10 cellular contexts compared by ENCODE assay signal in genomic region chr15:89115547-89115946, GRCh38. TPM values are rescaled to one million over a fixed set of nuclear protein-coding genes. Genes with fewer than 3 reads are reported as not detected.
DNase-seq lines count a peak whose midpoint lies in the region; ATAC-seq and TF ChIP-seq lines count a peak whose summit lies in the region.
"Had no signal": no experiment of that assay in that cellular context is flagged by ENCODE, and none has a peak within 500 bp of the region (broad histone marks: within the 10 kb centered on the region; RNA-seq: fewer than 3 reads in every experiment).

No MANE protein-coding gene starts in this region.

- no peaks in the 10 kb centered on the region for H3K9me3 ChIP-seq in neural progenitor cell (ENCODE audit: low read depth)

- no peaks in the 10 kb centered on the region for H4K20me1 ChIP-seq in neural progenitor cell (ENCODE audit: low read depth)

- H3K4me2 ChIP-seq in neural progenitor cell = peak overlapping the region; percentile 45

- peak overlapping the region; percentile 63 to 86 for H3K27ac ChIP-seq in coronary artery
- no peak overlapping the region for H3K27ac ChIP-seq in neural progenitor cell

- H3K27me3 ChIP-seq in H7 (ENCODE audit: control insufficient read depth, insufficient read depth, low read length) (no peaks in the 10 kb centered on the region), neural progenitor cell (no peaks in the 10 kb centered on the region)

- H3K4me3 Mint-ChIP-seq in neural progenitor cell = no peak overlapping the region
- H3K4me3 Mint-ChIP-seq in T-cell = no peak overlapping the region
- H3K4me3 Mint-ChIP-seq: naive B cell had no signal

- POLR2A ChIA-PET in T-cell (lab: Charles Lee) = interaction anchor here in 1 of 2 donors (0.9 kb wide), 1 partner anchor 25 kb away, joined by 3 read pairs; no protein-coding TSS in a partner anchor

- H2AFZ ChIP-seq in neural progenitor cell (replicated peaks) = no peak overlapping the region

- no peak for ATAC-seq in T-cell (replicated peaks in 1 of 4)
- no peak for ATAC-seq in HG02852 (IDR thresholded peaks at IDR 0.05; ENCODE audit: unreplicated experiment)

- peaks cover 14% of the 10 kb centered on the region for H3K36me3 Mint-ChIP-seq in neural progenitor cell
- peaks cover 52% of the 10 kb centered on the region for H3K36me3 Mint-ChIP-seq in T-cell

- CTCF ChIA-PET in T-cell (lab: Charles Lee) = interaction anchor here in 1 of 2 donors (1.0 kb wide), 1 partner anchor 14 kb away, joined by 3 read pairs; no protein-coding TSS in a partner anchor

- DNase-seq in H7 (peak; percentile 40), NCI-H510A (lab: John Stamatoyannopoulos, UW) (peak; percentile 68), coronary artery (ENCODE audit: low spot score) (no peak), neural progenitor cell (ENCODE audit: low spot score) (no peak), T-cell (no peak), AML-193 (lab: John Stamatoyannopoulos, UW) (no peak)
- no peak for DNase-seq in activated CD4-positive, alpha-beta T cell treated with anti-CD3 and anti-CD28 coated beads, Interleukin-2, amount 50 U/mL, for 1 hour
- DNase-seq: effector CD4-positive, alpha-beta T cell; naive B cell had no signal

- H3K27me3 Mint-ChIP-seq in neural progenitor cell (ENCODE audit: insufficient read depth, low read depth) = no peaks in the 10 kb centered on the region
- no peaks in the 10 kb centered on the region for H3K27me3 Mint-ChIP-seq in T-cell
- H3K27me3 Mint-ChIP-seq: naive B cell had no signal

- H3K9me3 Mint-ChIP-seq in neural progenitor cell = no peaks in the 10 kb centered on the region
- H3K9me3 Mint-ChIP-seq in T-cell = no peaks in the 10 kb centered on the region
- H3K9me3 Mint-ChIP-seq: naive B cell had no signal

- no peaks in the 10 kb centered on the region for H3F3A ChIP-seq in neural progenitor cell (ENCODE audit: low read depth)

- H3K36me3 ChIP-seq in H7 (replicated peaks; ENCODE audit: control insufficient read depth, insufficient read depth, low read length) (0 out of 2 replicates have a peak, but pooled peaks cover 1% of the 10 kb centered on the region), neural progenitor cell (no peaks in the 10 kb centered on the region)

- no peaks in the 10 kb centered on the region for H3K79me2 ChIP-seq in neural progenitor cell (ENCODE audit: low read depth)

- H3K4me3 ChIP-seq in H7 (ENCODE audit: insufficient read depth, low read depth, low read length) = no peak overlapping the region
- peak overlapping the region; percentile 12 for H3K4me3 ChIP-seq in coronary artery
- no peak overlapping the region for H3K4me3 ChIP-seq in neural progenitor cell

- TF ChIP-seq CTCF in coronary artery (IDR thresholded peaks at IDR 0.05) = no peak
- TF ChIP-seq CTCF in neural progenitor cell (IDR thresholded peaks at IDR 0.05) = no peak

- peak overlapping the region; percentile 98 for H3K27ac Mint-ChIP-seq in neural progenitor cell
- H3K27ac Mint-ChIP-seq in T-cell = no peak overlapping the region
- H3K27ac Mint-ChIP-seq: naive B cell had no signal

- H3K4me1 Mint-ChIP-seq in neural progenitor cell (peaks cover 41% of the 10 kb centered on the region), T-cell (peaks cover 18 to 25% (median 24%) of the 10 kb centered on the region in 3 donors)

- no peak overlapping the region for H3K9ac ChIP-seq in neural progenitor cell

- peaks cover 20% of the 10 kb centered on the region for H3K4me1 ChIP-seq in neural progenitor cell

RNA-seq across cellular contexts. Expression of gene ABHD2, which starts 27.3 kb away (rescaled TPM):
- total RNA-seq in H7 (2014; rRNA removed; shearing (Covaris generic)) = 11.5 and 14.9 TPM in 2 replicates
- 10.9 and 18.1 TPM in 2 replicates for total RNA-seq in neural progenitor cell (ENCODE audit: low replicate concordance)
- total RNA-seq in T-cell = 10 to 100 TPM; 52.5 to 70.8 (median 58.5) TPM

Comparison
In these comparisons a context has a peak if more than half of its experiments do, and no peak if none do; other contexts are left out.
1. DNase-seq: peak in H7 (single experiment) and NCI-H510A (single experiment); none in coronary artery (single experiment), neural progenitor cell (single experiment), T-cell (0 of 34), activated CD4-positive, alpha-beta T cell treated with anti-CD3 and anti-CD28 coated beads, Interleukin-2, amount 50 U/mL, for 1 hour (single experiment) and AML-193 (0 of 2).